10 cellular contexts compared by ENCODE assay signal in the genomic region with DNA sequence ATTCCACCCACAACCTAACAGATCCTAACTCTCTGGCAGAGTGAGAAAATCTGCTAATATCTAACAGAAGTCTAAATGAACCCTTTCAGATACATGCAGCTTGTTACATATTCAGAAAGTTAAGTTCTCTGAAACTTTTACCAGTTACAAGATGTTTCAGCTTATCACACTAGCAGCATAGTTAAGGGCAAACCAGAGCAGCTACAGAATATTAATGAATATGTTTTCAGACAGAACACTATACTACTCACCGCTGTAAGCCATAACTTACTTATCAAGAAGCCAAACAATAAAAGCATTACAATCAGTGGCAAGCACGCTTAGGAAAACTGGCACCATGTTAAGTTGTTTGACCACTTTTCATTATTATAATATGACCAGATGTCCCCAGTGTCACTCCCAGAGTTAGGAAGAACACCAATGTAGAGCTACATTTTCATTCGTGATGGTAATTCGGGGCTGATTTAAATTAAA. TPM values are rescaled to one million over a fixed set of nuclear protein-coding genes. Genes with fewer than 3 reads are reported as not detected.
A peak's percentile ranks its signal among the peaks of the same experiment; 100 is the strongest.
DNase-seq lines count a peak whose midpoint lies in the region; ATAC-seq and TF ChIP-seq lines count a peak whose summit lies in the region.
"Had no signal": no experiment of that assay in that cellular context is flagged by ENCODE, and none has a peak within 500 bp of the region (broad histone marks: within the 10 kb centered on the region; RNA-seq: fewer than 3 reads in every experiment).

No MANE protein-coding gene starts in this region.

- peak overlapping the region; percentile 94 for H3K4me2 ChIP-seq in smooth muscle cell

- H3K4me1 ChIP-seq in right cardiac atrium (ENCODE audit: control insufficient read depth, insufficient read depth, low read length) (no peaks in the 10 kb centered on the region), smooth muscle cell (ENCODE audit: low read depth) (peaks cover 66% of the 10 kb centered on the region)

- no peak overlapping the region for H3K27ac ChIP-seq in right cardiac atrium (ENCODE audit: low read length)
- peak overlapping the region; percentile 97 for H3K27ac ChIP-seq in smooth muscle cell (ENCODE audit: low read depth)
- H3K27ac ChIP-seq: neutrophil had no signal

- H2AFZ ChIP-seq in smooth muscle cell (ENCODE audit: low read depth), result no peak overlapping the region

- CTCF ChIA-PET in activated CD4-positive, alpha-beta memory T cell treated with anti-CD3 and anti-CD28 coated beads for 36 hours (lab: Charles Lee), result interaction anchor here (0.6 to 1.0 kb wide), 2 partner anchors 54 to 710 kb away, joined by 3 to 4 read pairs; no protein-coding TSS in a partner anchor

- peaks cover 71% of the 10 kb centered on the region for H3K4me1 Mint-ChIP-seq in activated CD4-positive, alpha-beta memory T cell treated with anti-CD3 and anti-CD28 coated beads for 36 hours (ENCODE audit: low read depth)

- DNase-seq in NCI-H526 (lab: John Stamatoyannopoulos, UW), result peak; percentile 15 to 25
- DNase-seq in NCI-H526 treated with DMSO at 0.1 percent for 48 hours (lab: John Stamatoyannopoulos, UW), result no peak
- DNase-seq in activated CD4-positive, alpha-beta memory T cell treated with anti-CD3 and anti-CD28 coated beads for 36 hours, result no peak
- no peak for DNase-seq in right cardiac atrium
- no peak for DNase-seq in smooth muscle cell (lab: John Stamatoyannopoulos, UW; ENCODE audit: unreplicated experiment)
- no peak for DNase-seq in NCI-H510A treated with DMSO at 0.1 percent for 48 hours (lab: John Stamatoyannopoulos, UW)
- no peak for DNase-seq in activated effector memory CD4-positive, alpha-beta T cell treated with Interleukin-2 at 50 U/mL for 16 hours
- DNase-seq: NCI-H1417 treated with DMSO at 0.1 percent for 48 hours had no signal

- no peaks in the 10 kb centered on the region for H3K9me3 ChIP-seq in right cardiac atrium (ENCODE audit: control insufficient read depth, low read length)
- no peaks in the 10 kb centered on the region for H3K9me3 ChIP-seq in smooth muscle cell (replicated peaks; ENCODE audit: low read depth)
- H3K9me3 ChIP-seq: neutrophil had no signal

- H3K36me3 Mint-ChIP-seq in activated CD4-positive, alpha-beta memory T cell treated with anti-CD3 and anti-CD28 coated beads for 36 hours, result peaks cover 2% of the 10 kb centered on the region

- TF ChIP-seq CTCF in smooth muscle cell (IDR thresholded peaks at IDR 0.05; ENCODE audit: borderline replicate concordance, insufficient read depth, poor library complexity, severe bottlenecking), result no peak

- peak overlapping the region; percentile 95 for H3K9ac ChIP-seq in smooth muscle cell (ENCODE audit: low read depth)

- H3K27me3 ChIP-seq in right cardiac atrium (ENCODE audit: control insufficient read depth, insufficient read depth), result no peaks in the 10 kb centered on the region
- H3K27me3 ChIP-seq in smooth muscle cell (ENCODE audit: low read depth), result no peaks in the 10 kb centered on the region

- ATAC-seq in right cardiac atrium, result no peak
- no peak for ATAC-seq in HG03025 (IDR thresholded peaks at IDR 0.05; ENCODE audit: low FRiP score, unreplicated experiment)

- H4K20me1 ChIP-seq in smooth muscle cell (ENCODE audit: low read depth), result peaks cover 74% of the 10 kb centered on the region

- peaks cover 18% of the 10 kb centered on the region for H3F3A ChIP-seq in smooth muscle cell (ENCODE audit: low read depth)

- POLR2A ChIA-PET in activated CD4-positive, alpha-beta memory T cell treated with anti-CD3 and anti-CD28 coated beads for 36 hours (lab: Charles Lee), result interaction anchor here (0.7 kb wide), 2 partner anchors 16 to 25 kb away, joined by 3 to 5 read pairs; no protein-coding TSS in a partner anchor

- H3K9me3 Mint-ChIP-seq in activated CD4-positive, alpha-beta memory T cell treated with anti-CD3 and anti-CD28 coated beads for 36 hours, result no peaks in the 10 kb centered on the region

- H3K36me3 ChIP-seq in smooth muscle cell (ENCODE audit: low read depth), result no peaks in the 10 kb centered on the region
- H3K36me3 ChIP-seq: neutrophil had no signal

- intact Hi-C loops in activated CD4-positive, alpha-beta memory T cell treated with anti-CD3 and anti-CD28 coated beads for 36 hours (cut with micrococcal nuclease), result loop anchor here (5.0 to 10.0 kb wide), 6 partner anchors 162 to 901 kb away; a partner anchor contains a TSS
- intact Hi-C loops in right cardiac atrium (cut with DNase I), result no loop called here

- peaks cover 4% of the 10 kb centered on the region for H3K27me3 Mint-ChIP-seq in activated CD4-positive, alpha-beta memory T cell treated with anti-CD3 and anti-CD28 coated beads for 36 hours

- WGBS in right cardiac atrium, result 27% methylated on average over 4 of the region's 4 CpGs
- 22% methylated on average over 4 of the region's 4 CpGs for WGBS in smooth muscle cell (ENCODE audit: low lambda C conversion rate)

- H3K27ac Mint-ChIP-seq in activated CD4-positive, alpha-beta memory T cell treated with anti-CD3 and anti-CD28 coated beads for 36 hours, result peak overlapping the region; percentile 85

- peak overlapping the region; percentile 80 for H3K4me3 Mint-ChIP-seq in activated CD4-positive, alpha-beta memory T cell treated with anti-CD3 and anti-CD28 coated beads for 36 hours

- peaks cover 95% of the 10 kb centered on the region for H3K79me2 ChIP-seq in smooth muscle cell (ENCODE audit: low read depth)

- peak overlapping the region; percentile 88 for H3K4me3 ChIP-seq in right cardiac atrium (ENCODE audit: low read length)
- peak overlapping the region; percentile 70 for H3K4me3 ChIP-seq in smooth muscle cell

RNA-seq across cellular contexts. Expression of a gene that starts 2.7 kb away (rescaled TPM):
- 100 to 1,000 TPM; 113 to 117 TPM for total RNA-seq in activated CD4-positive, alpha-beta memory T cell treated with anti-CD3 and anti-CD28 coated beads for 36 hours
- total RNA-seq in right cardiac atrium (100 to 1,000 TPM; 453 to 583 (median 494) TPM), smooth muscle cell (2,267 and 2,867 TPM in 2 replicates)
- polyA plus RNA-seq in right cardiac atrium (259 TPM), smooth muscle cell (674 and 859 TPM in 2 replicates)

Comparison
In these comparisons a context has a peak if more than half of its experiments do, and no peak if none do; other contexts are left out.
1. DNase-seq: peak in NCI-H526 (2 of 2); none in NCI-H526 treated with DMSO at 0.1 percent for 48 hours (single experiment), activated CD4-positive, alpha-beta memory T cell treated with anti-CD3 and anti-CD28 coated beads for 36 hours (single experiment), right cardiac atrium (0 of 3), smooth muscle cell (single experiment), NCI-H510A treated with DMSO at 0.1 percent for 48 hours (single experiment) and activated effector memory CD4-positive, alpha-beta T cell treated with Interleukin-2 at 50 U/mL for 16 hours (single experiment).